Comparison of ENCODE assay signal across 13 cellular contexts in genomic region chr10:43188702-43189101, GRCh38.
"Had no signal": no experiment of that assay in that cellular context is flagged by ENCODE, and none has a peak within 500 bp of the region (broad histone marks: within the 10 kb centered on the region; RNA-seq: fewer than 3 reads in every experiment).

No MANE protein-coding gene starts in this region.

- H3K79me2 ChIP-seq: parathyroid adenoma had no signal

- H3K36me3 ChIP-seq: neural progenitor cell had no signal

- H3K4me2 ChIP-seq: neural progenitor cell had no signal

- H2AFZ ChIP-seq: neural progenitor cell, parathyroid adenoma had no signal

- H3K27me3 ChIP-seq: gastrocnemius medialis, heart right ventricle, neural progenitor cell, tibial nerve, vagina had no signal

- H3K9me3 ChIP-seq: gastrocnemius medialis, heart right ventricle, tibial nerve, vagina had no signal

- DNase-seq: activated CD4-positive, alpha-beta memory T cell treated with anti-CD3 and anti-CD28 coated beads for 36 hours; activated CD4-positive, alpha-beta T cell treated with anti-CD3 and anti-CD28 coated beads for 1 hour; activated naive CD4-positive, alpha-beta T cell; effector memory CD8-positive, alpha-beta T cell; gastrocnemius medialis; heart right ventricle; small intestine; T-helper 9 cell had no signal

- H3K4me1 ChIP-seq: gastrocnemius medialis, heart right ventricle, neural progenitor cell, parathyroid adenoma, vagina had no signal

- H3K27ac ChIP-seq: epithelial cell of prostate, gastrocnemius medialis, heart right ventricle, neural progenitor cell, parathyroid adenoma, vagina had no signal

- H3K4me3 ChIP-seq: gastrocnemius medialis, heart right ventricle, neural progenitor cell, tibial nerve, vagina had no signal
